16 cellular contexts compared by ENCODE assay signal in the genomic region with DNA sequence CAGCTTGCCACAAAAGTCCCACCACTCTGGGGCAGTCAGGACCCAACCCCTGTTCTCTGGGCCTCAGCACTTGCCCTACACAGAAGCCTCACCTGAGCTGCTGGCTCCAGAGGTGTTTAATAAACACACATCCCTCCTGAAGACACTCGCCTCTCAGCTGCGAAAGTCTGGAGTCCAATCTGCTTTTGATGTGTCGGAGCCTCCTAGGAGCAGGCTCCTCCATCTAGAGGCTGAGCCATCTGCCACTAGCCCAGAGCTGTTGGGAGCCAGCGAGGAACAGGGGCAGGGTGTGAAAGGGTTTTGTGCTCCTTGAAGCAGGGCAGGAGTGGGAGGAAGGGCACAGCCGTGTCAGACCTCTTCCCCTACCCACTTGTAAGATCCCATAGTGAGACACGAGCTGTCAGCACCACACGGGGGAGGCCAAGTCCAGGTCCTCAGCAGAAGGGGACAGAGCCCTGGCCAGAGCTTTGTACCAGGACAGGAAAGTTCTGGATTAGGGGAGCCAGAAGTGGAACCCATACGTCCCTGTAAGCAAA.
"Had no signal": no experiment of that assay in that cellular context is flagged by ENCODE, and none has a peak within 500 bp of the region (broad histone marks: within the 10 kb centered on the region; RNA-seq: fewer than 3 reads in every experiment).

No MANE protein-coding gene starts in this region.

- H3K4me3 Mint-ChIP-seq: activated CD4-positive, alpha-beta memory T cell treated with anti-CD3 and anti-CD28 coated beads for 36 hours; activated naive CD4-positive, alpha-beta T cell treated with anti-CD3 and anti-CD28 coated beads, Interleukin-2, amount 10 ng/mL, durations not matched to agents 7 days and 5 days; activated T-cell treated with anti-CD3 and anti-CD28 coated beads, Interleukin-2, amount 50 U/mL, for 72 hours; natural killer cell treated with Interleukin-12 subunit alpha and Interleukin-12 subunit beta and Interleukin-15 and Interleukin-18, amount 100 ng/mL, for 72 hours; stimulated activated naive B cell treated with anti-CD40 and anti-IgM and Interleukin-4, amounts not matched to agents 10 μg/mL and 1 μg/mL and 100 μg/mL, for 72 hours had no signal

- ATAC-seq: activated T-cell treated with anti-CD3 and anti-CD28 coated beads, Interleukin-2, amount 50 U/mL, for 72 hours; gastroesophageal sphincter; heart left ventricle; sciatic nerve; stimulated activated naive B cell treated with anti-CD40 and anti-IgM and Interleukin-4, amounts not matched to agents 10 μg/mL and 1 μg/mL and 100 μg/mL, for 72 hours had no signal

- DNase-seq: activated CD4-positive, alpha-beta memory T cell treated with anti-CD3 and anti-CD28 coated beads for 36 hours; activated CD4-positive, alpha-beta T cell treated with anti-CD3 and anti-CD28 coated beads for 4 hours; activated CD4-positive, CD25-positive, alpha-beta regulatory T cell; activated effector memory CD4-positive, alpha-beta T cell treated with Interleukin-2 at 50 U/mL for 16 hours; activated naive CD4-positive, alpha-beta T cell treated with anti-CD3 and anti-CD28 coated beads, Interleukin-2, amount 10 ng/mL, durations not matched to agents 7 days and 5 days; activated T-cell treated with anti-CD3 and anti-CD28 coated beads, Interleukin-2, amount 50 U/mL, for 72 hours; amygdala; cerebellar nuclear complex; heart left ventricle; midbrain; small intestine; stimulated activated naive B cell treated with anti-CD40 and anti-IgM and Interleukin-4, amounts not matched to agents 10 μg/mL and 1 μg/mL and 100 μg/mL, for 72 hours; transverse colon had no signal

- H3K27ac Mint-ChIP-seq: activated CD4-positive, alpha-beta memory T cell treated with anti-CD3 and anti-CD28 coated beads for 36 hours; activated naive CD4-positive, alpha-beta T cell treated with anti-CD3 and anti-CD28 coated beads, Interleukin-2, amount 10 ng/mL, durations not matched to agents 7 days and 5 days; activated T-cell treated with anti-CD3 and anti-CD28 coated beads, Interleukin-2, amount 50 U/mL, for 72 hours; natural killer cell treated with Interleukin-12 subunit alpha and Interleukin-12 subunit beta and Interleukin-15 and Interleukin-18, amount 100 ng/mL, for 72 hours; stimulated activated naive B cell treated with anti-CD40 and anti-IgM and Interleukin-4, amounts not matched to agents 10 μg/mL and 1 μg/mL and 100 μg/mL, for 72 hours had no signal

- H3K4me1 Mint-ChIP-seq: activated naive CD4-positive, alpha-beta T cell treated with anti-CD3 and anti-CD28 coated beads, Interleukin-2, amount 10 ng/mL, durations not matched to agents 7 days and 5 days; stimulated activated naive B cell treated with anti-CD40 and anti-IgM and Interleukin-4, amounts not matched to agents 10 μg/mL and 1 μg/mL and 100 μg/mL, for 72 hours had no signal

- H3K9me3 Mint-ChIP-seq: activated CD4-positive, alpha-beta memory T cell treated with anti-CD3 and anti-CD28 coated beads for 36 hours; activated naive CD4-positive, alpha-beta T cell treated with anti-CD3 and anti-CD28 coated beads, Interleukin-2, amount 10 ng/mL, durations not matched to agents 7 days and 5 days; activated T-cell treated with anti-CD3 and anti-CD28 coated beads, Interleukin-2, amount 50 U/mL, for 72 hours; natural killer cell treated with Interleukin-12 subunit alpha and Interleukin-12 subunit beta and Interleukin-15 and Interleukin-18, amount 100 ng/mL, for 72 hours; stimulated activated naive B cell treated with anti-CD40 and anti-IgM and Interleukin-4, amounts not matched to agents 10 μg/mL and 1 μg/mL and 100 μg/mL, for 72 hours had no signal

- H3K36me3 Mint-ChIP-seq: activated CD4-positive, alpha-beta memory T cell treated with anti-CD3 and anti-CD28 coated beads for 36 hours; activated naive CD4-positive, alpha-beta T cell treated with anti-CD3 and anti-CD28 coated beads, Interleukin-2, amount 10 ng/mL, durations not matched to agents 7 days and 5 days; natural killer cell treated with Interleukin-12 subunit alpha and Interleukin-12 subunit beta and Interleukin-15 and Interleukin-18, amount 100 ng/mL, for 72 hours; stimulated activated naive B cell treated with anti-CD40 and anti-IgM and Interleukin-4, amounts not matched to agents 10 μg/mL and 1 μg/mL and 100 μg/mL, for 72 hours had no signal
